In the genomic region with DNA sequence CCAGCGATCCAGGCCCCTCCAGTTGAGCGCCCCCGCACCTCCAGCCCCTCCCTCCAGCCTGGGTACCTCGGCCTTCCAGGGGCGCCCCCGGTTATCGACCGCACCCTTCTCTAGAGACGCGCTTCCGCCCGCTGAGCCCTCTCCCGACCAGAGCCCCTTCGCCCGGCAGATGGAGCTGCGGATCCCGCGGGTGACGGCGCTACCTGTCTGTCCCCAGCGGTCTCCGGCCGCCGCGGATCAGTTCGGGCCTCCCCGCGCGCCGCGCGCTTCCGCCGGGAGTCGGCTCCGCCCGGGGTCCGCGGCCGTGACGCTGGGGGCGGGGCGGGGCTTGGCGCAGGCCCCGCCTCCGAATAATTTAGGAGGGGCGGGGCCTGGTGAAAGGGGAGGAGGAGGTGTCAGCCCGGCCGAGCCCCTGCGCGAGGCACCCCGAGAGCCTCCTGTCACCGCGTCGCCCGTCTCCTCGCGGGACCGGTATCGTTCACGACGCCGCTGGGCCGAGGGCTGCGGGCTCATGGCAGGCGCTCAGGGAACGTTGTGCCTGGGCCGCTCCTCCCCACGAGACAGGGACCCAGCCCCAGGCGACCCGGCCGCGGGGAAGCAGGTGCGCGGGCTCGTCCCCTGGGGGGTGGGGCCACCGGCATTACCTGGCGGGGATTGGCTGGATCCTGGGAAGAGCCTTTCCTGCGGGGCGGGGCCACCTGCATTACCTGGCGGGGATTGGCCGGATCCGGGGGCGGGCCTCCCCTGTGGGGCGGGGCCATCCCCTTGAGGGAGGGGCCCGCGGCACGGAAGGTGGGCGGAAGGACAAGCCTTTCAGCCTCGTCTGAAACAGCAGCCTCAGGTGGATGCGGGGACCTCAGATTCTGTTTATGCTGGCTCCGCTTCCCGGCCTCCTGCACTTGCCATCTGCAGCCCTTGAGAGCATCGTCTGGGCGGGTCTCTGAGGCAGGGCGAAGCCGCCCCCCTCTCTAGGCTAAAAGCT, we compare ENCODE assay signal across 8 cellular contexts. TPM values are rescaled to one million over a fixed set of nuclear protein-coding genes. Genes with fewer than 3 reads are reported as not detected.
DNase-seq lines count a peak whose midpoint lies in the region; ATAC-seq, FAIRE-seq and TF ChIP-seq lines count a peak whose summit lies in the region.

A gene with protein sequence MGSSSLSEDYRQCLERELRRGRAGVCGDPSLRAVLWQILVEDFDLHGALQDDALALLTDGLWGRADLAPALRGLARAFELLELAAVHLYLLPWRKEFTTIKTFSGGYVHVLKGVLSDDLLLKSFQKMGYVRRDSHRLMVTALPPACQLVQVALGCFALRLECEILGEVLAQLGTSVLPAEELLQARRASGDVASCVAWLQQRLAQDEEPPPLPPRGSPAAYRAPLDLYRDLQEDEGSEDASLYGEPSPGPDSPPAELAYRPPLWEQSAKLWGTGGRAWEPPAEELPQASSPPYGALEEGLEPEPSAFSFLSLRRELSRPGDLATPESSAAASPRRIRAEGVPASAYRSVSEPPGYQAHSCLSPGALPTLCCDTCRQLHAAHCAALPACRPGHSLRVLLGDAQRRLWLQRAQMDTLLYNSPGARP (minus strand): TSS at position 281 of the 982 bp plus-strand sequence. CDS start 473 bp downstream, outside the sequence.

- ATAC-seq in GM21360 (IDR thresholded peaks at IDR 0.05; ENCODE audit: unreplicated experiment): peak; percentile 55

- H3K36me3 Mint-ChIP-seq in endothelial cell (ENCODE audit: low read depth, unreplicated experiment): peaks cover 6% of the 10 kb centered on the region

- TF ChIP-seq CTCF in endothelial cell (IDR thresholded peaks at IDR 0.05; ENCODE audit: unreplicated experiment): no peak

- no peaks in the 10 kb centered on the region for H3K4me1 Mint-ChIP-seq in endothelial cell (ENCODE audit: unreplicated experiment)

- FAIRE-seq in HTR-8/SVneo (lab: Jason Lieb, UNC): peak; percentile 80

- peaks cover 13% of the 10 kb centered on the region for H3K27me3 Mint-ChIP-seq in endothelial cell (ENCODE audit: unreplicated experiment)

- DNase-seq in D341Med (ENCODE audit: low spot score) (peak; percentile 95), HTR-8/SVneo (ENCODE audit: insufficient read length, low spot score) (peak; percentile 92), NOMO-1 treated with dmso at 0.1 percent for 144 hours (lab: John Stamatoyannopoulos, UW; ENCODE audit: unreplicated experiment) (peak; percentile 90), endothelial cell (ENCODE audit: low spot score) (peak; percentile 91), midbrain (lab: John Stamatoyannopoulos, UW) (peak; percentile 79)
- peak; percentile 92 for DNase-seq in activated CD8-positive, alpha-beta memory T cell treated with anti-CD3 and anti-CD28 coated beads, Interleukin-2, amount 50 U/mL, for 24 hours (ENCODE audit: extremely low read depth)
- DNase-seq in stimulated activated CD8-positive, alpha-beta memory T cell treated with anti-CD3 and anti-CD28 coated beads, Interleukin-2, amount 100 ng/mL, for 1 hour (ENCODE audit: low read depth in 2 of 2): peak; percentile 92 to 97

- H3K27ac Mint-ChIP-seq in endothelial cell (ENCODE audit: unreplicated experiment): peak within 1 kb of the TSS; percentile 67

- peak within 1 kb of the TSS; percentile 83 for H3K4me3 Mint-ChIP-seq in endothelial cell (ENCODE audit: unreplicated experiment)

- H3K9me3 Mint-ChIP-seq in endothelial cell (ENCODE audit: unreplicated experiment): no peaks in the 10 kb centered on the region

RNA-seq across cellular contexts. Expression of the gene that starts here (rescaled TPM):
- total RNA-seq in endothelial cell (ENCODE audit: unreplicated experiment): 7.5 TPM

Comparison
In these comparisons a context has a peak if more than half of its experiments do, and no peak if none do; other contexts are left out.
1. Peak in every context shown above with its lines: DNase-seq and ATAC-seq.